Comparison of ENCODE assay signal across 1 cellular context in genomic region chr7:13990984-13991790, GRCh38.
TF ChIP-seq lines count a peak whose summit lies in the region.

No MANE protein-coding gene starts in this region.

TF ChIP-seq in HCT116, 20 proteins besides CTCF, POLR2A, EP300 and RAD21 (continued from another document):
- no peak for TF ChIP-seq REST (IDR thresholded peaks at IDR 0.05; ENCODE audit: low read depth)
- TF ChIP-seq ZBTB33 (IDR thresholded peaks at IDR 0.05; ENCODE audit: extremely low read depth, insufficient replicate concordance, low read length), result no peak
- no peak for TF ChIP-seq JUND (IDR thresholded peaks at IDR 0.05)
- TF ChIP-seq SP1 (IDR thresholded peaks at IDR 0.05; ENCODE audit: low read depth), result no peak; the same call in 1 of the 2 replicates
- no peak for TF ChIP-seq SIN3A (IDR thresholded peaks at IDR 0.05; ENCODE audit: low read depth)
- no peak for TF ChIP-seq CBX3 (IDR thresholded peaks at IDR 0.05; ENCODE audit: low read depth)
- TF ChIP-seq EGR1 (IDR thresholded peaks at IDR 0.05; ENCODE audit: low read depth), result no peak
